ENCODE assay signal across 11 cellular contexts in the genomic region with DNA sequence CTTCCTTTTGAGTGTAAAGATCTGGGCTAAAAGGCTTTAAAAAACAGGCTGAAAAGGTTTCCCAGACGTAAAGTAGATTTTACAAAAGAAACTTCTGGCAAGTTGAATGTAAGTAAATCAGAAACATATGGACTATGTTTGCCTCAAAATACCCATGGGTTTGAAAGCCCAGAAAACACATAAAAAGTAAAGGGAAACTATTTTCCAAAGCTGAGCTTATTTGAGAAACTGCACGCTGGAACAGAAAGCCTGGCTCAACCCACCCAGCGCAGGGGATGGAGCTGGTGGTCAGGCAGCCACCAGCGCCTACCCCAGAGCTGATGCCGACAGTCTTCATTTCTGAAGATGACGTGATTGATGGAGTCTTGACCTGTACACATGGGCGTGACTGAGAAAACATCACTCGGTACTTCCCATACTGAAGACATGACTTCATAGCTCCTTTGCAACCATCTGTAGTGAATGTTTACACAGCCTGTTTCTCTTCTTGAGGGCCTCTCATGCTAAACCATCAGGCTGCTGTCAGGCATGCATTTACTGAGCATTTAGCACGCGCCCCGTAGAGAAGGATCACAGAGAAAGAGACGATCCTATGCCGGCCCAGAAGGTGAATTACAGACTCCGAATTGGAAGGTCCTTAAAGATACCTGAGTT.
DNase-seq lines count a peak whose midpoint lies in the region; ATAC-seq and TF ChIP-seq lines count a peak whose summit lies in the region.
"Had no signal": no experiment of that assay in that cellular context is flagged by ENCODE, and none has a peak within 500 bp of the region (broad histone marks: within the 10 kb centered on the region; RNA-seq: fewer than 3 reads in every experiment).

No MANE protein-coding gene starts in this region.

- no peaks in the 10 kb centered on the region for H3K36me3 ChIP-seq in left lung
- H3K36me3 ChIP-seq: BLaER1 treated with 17β-estradiol and CSF1 and Interleukin-3, amounts not matched to agents 10 nM and 100 nM had no signal

- H3K4me1 ChIP-seq in left lung (no peaks in the 10 kb centered on the region), foreskin keratinocyte (no peaks in the 10 kb centered on the region)

- H3K27me3 ChIP-seq in left lung (no peaks in the 10 kb centered on the region), foreskin keratinocyte (no peaks in the 10 kb centered on the region)
- H3K27me3 ChIP-seq: BLaER1 treated with 17β-estradiol and CSF1 and Interleukin-3, amounts not matched to agents 10 nM and 100 nM had no signal

- ATAC-seq in left lung (peak; percentile 69), GM19463 (IDR thresholded peaks at IDR 0.05; ENCODE audit: unreplicated experiment) (no peak), foreskin keratinocyte (no peak)
- ATAC-seq: stimulated activated memory B cell treated with anti-CD40 and anti-IgM and Interleukin-4, amounts not matched to agents 10 μg/mL and 1 μg/mL and 100 μg/mL, for 72 hours had no signal

- DNase-seq in AG20443 (ENCODE audit: low spot score) (peak; percentile 60), NCI-H128 (lab: John Stamatoyannopoulos, UW; ENCODE audit: unreplicated experiment) (peak; percentile 3), RPMI7951 (ENCODE audit: low read depth) (peak; percentile 13), left lung (no peak), NOMO-1 treated with DMSO at 0.1 percent for 48 hours (lab: John Stamatoyannopoulos, UW; ENCODE audit: unreplicated experiment) (no peak), cerebellar cortex (ENCODE audit: low spot score) (no peak), foreskin keratinocyte (no peak)
- DNase-seq: posterior cingulate gyrus had no signal

- no peaks in the 10 kb centered on the region for H3K9me3 ChIP-seq in left lung

- intact Hi-C loops in left lung (cut with DNase I): no loop called here

- H3K4me3 ChIP-seq in left lung: no peak overlapping the region
- H3K4me3 ChIP-seq: BLaER1 treated with 17β-estradiol and CSF1 and Interleukin-3, amounts not matched to agents 10 nM and 100 nM had no signal

- no peak overlapping the region for H3K27ac ChIP-seq in left lung
- H3K27ac ChIP-seq in foreskin keratinocyte: no peak overlapping the region
- H3K27ac ChIP-seq: BLaER1 treated with 17β-estradiol and CSF1 and Interleukin-3, amounts not matched to agents 10 nM and 100 nM had no signal

- TF ChIP-seq CTCF in left lung (IDR thresholded peaks at IDR 0.05): no peak
- no peak for TF ChIP-seq CTCF in foreskin keratinocyte (conservative IDR thresholded peaks at IDR 0.05)

Comparison
In these comparisons a context has a peak if more than half of its experiments do, and no peak if none do; other contexts are left out.
1. DNase-seq: peak in AG20443 (single experiment), NCI-H128 (single experiment) and RPMI7951 (single experiment); none in left lung (0 of 2), NOMO-1 treated with DMSO at 0.1 percent for 48 hours (single experiment), cerebellar cortex (single experiment) and foreskin keratinocyte (0 of 2).